ENCODE assay signal across 1 cellular context in the genomic region with DNA sequence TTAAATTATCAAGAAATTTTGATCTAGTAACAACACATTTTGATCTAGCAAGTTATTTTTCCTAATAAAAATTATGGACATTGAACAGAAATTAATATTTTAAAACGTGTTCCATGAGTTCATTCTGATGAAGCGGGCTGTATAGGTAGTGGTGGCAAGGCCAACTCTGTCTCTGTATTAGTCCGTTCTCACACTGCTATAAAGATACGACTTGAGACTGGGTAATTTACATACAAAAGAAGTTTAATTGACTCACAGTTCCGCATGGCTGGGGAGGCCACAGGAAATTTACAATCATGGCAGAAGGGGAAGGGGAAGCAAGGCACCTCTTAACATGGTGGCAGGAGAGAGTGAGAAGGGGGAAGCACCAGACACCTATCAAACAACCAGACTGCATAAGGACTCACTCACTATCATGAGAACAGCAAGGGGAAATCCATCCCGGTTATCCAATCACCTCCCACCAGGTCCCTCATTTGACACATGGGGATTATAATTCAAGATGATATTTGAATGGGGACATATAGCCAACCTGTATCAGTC.
TF ChIP-seq lines count a peak whose summit lies in the region.

No MANE protein-coding gene starts in this region.

TF ChIP-seq in GM12878, 131 proteins besides CTCF, POLR2A, EP300 and RAD21 (continued from another document):
- peak; percentile 11; the same call in 1 of the 2 replicates for TF ChIP-seq SPI1 (IDR thresholded peaks at IDR 0.05; ENCODE audit: borderline replicate concordance, insufficient read depth, low read depth, low read length)
- 0 out of 2 replicates have a peak, but pooled peaks have one; percentile 34 for TF ChIP-seq MTA2 (IDR thresholded peaks at IDR 0.05; ENCODE audit: low read depth)
TF ChIP-seq in GM12878: peak in this region for 2.
